Comparison of ENCODE assay signal across 10 cellular contexts in the genomic region with DNA sequence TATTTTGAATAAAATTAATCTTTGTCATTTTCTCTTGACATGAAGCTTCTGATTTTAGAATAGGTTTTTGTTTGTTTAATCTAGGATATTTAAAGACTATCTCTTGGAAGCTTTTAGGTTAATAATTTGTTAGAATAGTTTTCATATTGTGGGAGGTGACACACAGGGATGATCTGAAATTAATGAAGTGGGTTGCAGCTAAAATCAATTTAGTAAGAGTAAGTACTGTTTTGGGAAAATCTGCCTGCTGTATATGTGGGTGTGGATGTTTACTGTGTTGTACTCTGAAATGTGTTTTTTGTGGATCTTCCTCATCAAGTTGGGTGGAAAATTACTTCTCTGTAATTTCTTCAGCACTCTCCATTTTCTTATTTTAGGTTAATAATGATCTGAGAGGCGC.
DNase-seq lines count a peak whose midpoint lies in the region; ATAC-seq and TF ChIP-seq lines count a peak whose summit lies in the region.
"Had no signal": no experiment of that assay in that cellular context is flagged by ENCODE, and none has a peak within 500 bp of the region (broad histone marks: within the 10 kb centered on the region; RNA-seq: fewer than 3 reads in every experiment).

No MANE protein-coding gene starts in this region.

- no peaks in the 10 kb centered on the region for H3K36me3 ChIP-seq in colonic mucosa

- peaks cover 14 to 16% of the 10 kb centered on the region in 2 donors for H3K4me1 Mint-ChIP-seq in natural killer cell treated with Interleukin-12 subunit alpha and Interleukin-12 subunit beta and Interleukin-15 and Interleukin-18, amount 100 ng/mL, for 72 hours (ENCODE audit: low read depth in 2 of 2)

- H3K4me3 ChIP-seq in LNCaP clone FGC (ENCODE audit: low read depth, low read length), result peak overlapping the region; percentile 46
- peak overlapping the region; percentile 1 for H3K4me3 ChIP-seq in colonic mucosa

- H3K4me1 ChIP-seq in colonic mucosa, result peaks cover 6% of the 10 kb centered on the region

- H3K36me3 Mint-ChIP-seq in natural killer cell treated with Interleukin-12 subunit alpha and Interleukin-12 subunit beta and Interleukin-15 and Interleukin-18, amount 100 ng/mL, for 72 hours, result no peaks in the 10 kb centered on the region

- no peaks in the 10 kb centered on the region for H3K9me3 Mint-ChIP-seq in natural killer cell treated with Interleukin-12 subunit alpha and Interleukin-12 subunit beta and Interleukin-15 and Interleukin-18, amount 100 ng/mL, for 72 hours
- H3K9me3 Mint-ChIP-seq: activated T-helper 1 cell treated with anti-CD3 and anti-CD28 coated beads, Interleukin-12 subunit alpha, Interleukin-12 subunit beta, Interleukin-2, Interleukin-4 antibody, amounts not matched to agents 30 ng/mL and 10 ng/mL and 1 ng/mL, durations not matched to agents 14 hours and 24 hours and 36 hours had no signal

- ATAC-seq in natural killer cell treated with Interleukin-12 subunit alpha and Interleukin-12 subunit beta and Interleukin-15 and Interleukin-18, amount 100 ng/mL, for 72 hours, result no peak
- ATAC-seq in HG03439 (IDR thresholded peaks at IDR 0.05; ENCODE audit: unreplicated experiment) (no peak), GM21529 (IDR thresholded peaks at IDR 0.05; ENCODE audit: unreplicated experiment) (no peak)

- DNase-seq in ACHN (peak; percentile 5), LNCaP clone FGC (ENCODE audit: low read depth) (no peak), colonic mucosa (no peak), NCI-H2196 treated with DMSO at 0.1 percent for 48 hours (lab: John Stamatoyannopoulos, UW; ENCODE audit: unreplicated experiment) (no peak), NCI-H2029 treated with DMSO at 0.1 percent for 48 hours (lab: John Stamatoyannopoulos, UW) (no peak)
- no peak for DNase-seq in natural killer cell treated with Interleukin-12 subunit alpha and Interleukin-12 subunit beta and Interleukin-15 and Interleukin-18, amount 100 ng/mL, for 72 hours (ENCODE audit: low spot score)
- DNase-seq: DMS79 had no signal

- peak overlapping the region; percentile 68 to 78 for H3K27ac Mint-ChIP-seq in natural killer cell treated with Interleukin-12 subunit alpha and Interleukin-12 subunit beta and Interleukin-15 and Interleukin-18, amount 100 ng/mL, for 72 hours

- H3K4me3 Mint-ChIP-seq in natural killer cell treated with Interleukin-12 subunit alpha and Interleukin-12 subunit beta and Interleukin-15 and Interleukin-18, amount 100 ng/mL, for 72 hours, result peak overlapping the region; percentile 69

- H3K27me3 Mint-ChIP-seq in natural killer cell treated with Interleukin-12 subunit alpha and Interleukin-12 subunit beta and Interleukin-15 and Interleukin-18, amount 100 ng/mL, for 72 hours, result no peaks in the 10 kb centered on the region

- TF ChIP-seq CTCF in LNCaP clone FGC (IDR thresholded peaks at IDR 0.05; ENCODE audit: control insufficient read depth, extremely low read depth, insufficient read depth) (no peak), colonic mucosa (IDR thresholded peaks at IDR 0.05) (no peak)

- peak overlapping the region; percentile 70 for H3K27ac ChIP-seq in colonic mucosa

- in situ Hi-C loops in ACHN (cut with HindIII; ENCODE audit: low pct_ligation_motif_present, low pct_unique_long_range_greater_than_20kb, low sequenced_read_pairs), result no loop called here

- no peaks in the 10 kb centered on the region for H3K9me3 ChIP-seq in colonic mucosa

- no peaks in the 10 kb centered on the region for H3K27me3 ChIP-seq in colonic mucosa

- intact Hi-C loops in colonic mucosa (cut with DNase I), result no loop called here

- H3K9ac ChIP-seq in colonic mucosa (ENCODE audit: low read depth in 2 of 2, low read length in 2 of 2), result no peak overlapping the region
